9 cellular contexts compared by ENCODE assay signal in the genomic region with DNA sequence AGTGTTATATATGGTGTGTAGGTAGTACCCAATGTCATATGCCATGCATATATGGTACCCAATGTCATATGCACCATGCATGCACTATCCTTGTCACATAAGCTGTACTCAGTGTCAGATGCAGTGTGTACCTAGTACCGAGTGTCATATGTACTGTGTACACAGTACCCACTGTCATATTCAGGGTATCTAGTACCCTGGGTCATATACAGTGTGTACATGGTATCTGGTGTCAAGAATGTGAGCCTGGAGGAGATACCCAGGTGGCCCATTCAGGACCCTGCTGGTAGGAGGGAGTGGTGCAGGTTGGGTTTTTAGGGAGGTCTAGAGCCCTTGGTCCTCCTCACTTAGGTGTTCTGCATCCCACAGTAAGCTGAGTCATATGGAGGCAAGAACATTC. TPM values are rescaled to one million over a fixed set of nuclear protein-coding genes. Genes with fewer than 3 reads are reported as not detected.
DNase-seq lines count a peak whose midpoint lies in the region; ATAC-seq, FAIRE-seq and TF ChIP-seq lines count a peak whose summit lies in the region.
"Had no signal": no experiment of that assay in that cellular context is flagged by ENCODE, and none has a peak within 500 bp of the region (broad histone marks: within the 10 kb centered on the region; RNA-seq: fewer than 3 reads in every experiment).

No MANE protein-coding gene starts in this region.

- peak; percentile 21 for FAIRE-seq in GM18507 (lab: Jason Lieb, UNC)
- FAIRE-seq: pancreas had no signal

- H3K4me3 Mint-ChIP-seq in activated CD8-positive, alpha-beta T cell treated with anti-CD3 and anti-CD28 coated beads for 36 hours: peak overlapping the region; percentile 87

- DNase-seq in GM18507 (ENCODE audit: extremely low spot score, insufficient read length, low read depth) (no peak), esophagus muscularis mucosa (ENCODE audit: extremely low spot score) (no peak), spleen (no peak), ureter (ENCODE audit: low spot score) (no peak)
- DNase-seq in activated CD8-positive, alpha-beta T cell treated with anti-CD3 and anti-CD28 coated beads for 36 hours: peak; percentile 78

- peaks cover 49% of the 10 kb centered on the region for H3K4me1 Mint-ChIP-seq in activated CD8-positive, alpha-beta T cell treated with anti-CD3 and anti-CD28 coated beads for 36 hours (ENCODE audit: low read depth)

- peak overlapping the region; percentile 67 for H3K4me2 ChIP-seq in Loucy (ENCODE audit: low read depth, low read length, poor library complexity, severe bottlenecking)

- H2AFZ ChIP-seq in ACC112 (ENCODE audit: low read length, unreplicated experiment): no peak overlapping the region
- no peak overlapping the region for H2AFZ ChIP-seq in Loucy (ENCODE audit: low read length)

- intact Hi-C loops in activated CD8-positive, alpha-beta T cell treated with anti-CD3 and anti-CD28 coated beads for 36 hours (cut with micrococcal nuclease): no loop called here
- intact Hi-C loops in esophagus muscularis mucosa (cut with DNase I): no loop called here
- intact Hi-C loops in spleen (cut with DNase I; ENCODE audit: low total_unique reads): no loop called here

- POLR2A ChIA-PET in activated CD8-positive, alpha-beta T cell treated with anti-CD3 and anti-CD28 coated beads for 36 hours (lab: Charles Lee): interaction anchor here (1.2 to 1.8 kb wide), 3 partner anchors 9 to 18 kb away, joined by 4 to 5 read pairs (median 5); no protein-coding TSS in a partner anchor

- no peaks in the 10 kb centered on the region for H3K9me2 ChIP-seq in Loucy (replicated peaks; ENCODE audit: low read depth, low read length)

- no peak overlapping the region for H3K27ac Mint-ChIP-seq in activated CD8-positive, alpha-beta T cell treated with anti-CD3 and anti-CD28 coated beads for 36 hours

- H3K27me3 ChIP-seq in ACC112 (ENCODE audit: insufficient read depth, low read length) (no peaks in the 10 kb centered on the region), Loucy (ENCODE audit: insufficient read depth, low read length, poor library complexity, severe bottlenecking) (no peaks in the 10 kb centered on the region), esophagus muscularis mucosa (no peaks in the 10 kb centered on the region), spleen (replicated peaks in 1 of 7) (peaks cover 0 to 28% (median 0%) of the 10 kb centered on the region in 7 donors)
- H3K27me3 ChIP-seq: pancreas had no signal

- 100% methylated on average over 1 of the region's 1 CpG for WGBS in esophagus muscularis mucosa
- 90 to 100% (median 93%) methylated on average over 1 of the region's 1 CpG for WGBS in spleen, 5 donors

- H3K36me3 ChIP-seq in ACC112 (ENCODE audit: insufficient read depth, low read length) (no peaks in the 10 kb centered on the region), Loucy (ENCODE audit: insufficient read depth, low read length) (no peaks in the 10 kb centered on the region), esophagus muscularis mucosa (no peaks in the 10 kb centered on the region), spleen (no peaks in the 10 kb centered on the region)
- H3K36me3 ChIP-seq: pancreas had no signal

- peak; percentile 54 for ATAC-seq in activated CD8-positive, alpha-beta T cell treated with anti-CD3 and anti-CD28 coated beads for 36 hours
- no peak for ATAC-seq in HG02884 (IDR thresholded peaks at IDR 0.05; ENCODE audit: unreplicated experiment)

- TF ChIP-seq POLR2A in esophagus muscularis mucosa (IDR thresholded peaks at IDR 0.05; ENCODE audit: low read depth) (no peak), spleen (IDR thresholded peaks at IDR 0.05) (no peak)

- H4K20me1 ChIP-seq in Loucy (ENCODE audit: insufficient read depth, low read length, poor library complexity, severe bottlenecking): peaks cover 49% of the 10 kb centered on the region

- TF ChIP-seq EP300 in esophagus muscularis mucosa (IDR thresholded peaks at IDR 0.05): no peak

- no peaks in the 10 kb centered on the region for H3K27me3 Mint-ChIP-seq in activated CD8-positive, alpha-beta T cell treated with anti-CD3 and anti-CD28 coated beads for 36 hours

- H3K9me3 ChIP-seq in Loucy (ENCODE audit: insufficient read depth, low read depth, low read length) (no peaks in the 10 kb centered on the region), esophagus muscularis mucosa (no peaks in the 10 kb centered on the region), spleen (no peaks in the 10 kb centered on the region)
- H3K9me3 ChIP-seq: pancreas had no signal

- peak overlapping the region; percentile 69 for H3K27ac ChIP-seq in ACC112 (ENCODE audit: low read depth, low read length)
- peak overlapping the region in 2 of 4 donors; percentile 99 for H3K27ac ChIP-seq in esophagus muscularis mucosa (replicated peaks in 1 of 4)
- H3K27ac ChIP-seq in spleen: no peak overlapping the region

- CTCF ChIA-PET in activated CD8-positive, alpha-beta T cell treated with anti-CD3 and anti-CD28 coated beads for 36 hours (lab: Charles Lee): interaction anchor here (1.9 kb wide), 1 partner anchor 19 kb away, joined by 6 read pairs; no protein-coding TSS in a partner anchor

- H3F3A ChIP-seq in Loucy (ENCODE audit: low read depth): no peaks in the 10 kb centered on the region

- no peaks in the 10 kb centered on the region for H3K9me3 Mint-ChIP-seq in activated CD8-positive, alpha-beta T cell treated with anti-CD3 and anti-CD28 coated beads for 36 hours

- no peak overlapping the region for H3K9ac ChIP-seq in Loucy (ENCODE audit: low read depth, low read length, poor library complexity, severe bottlenecking)

- peak; percentile 64 for TF ChIP-seq CTCF in Loucy (conservative IDR thresholded peaks at IDR 0.05; ENCODE audit: low read length)
- TF ChIP-seq CTCF in activated CD8-positive, alpha-beta T cell treated with anti-CD3 and anti-CD28 coated beads for 36 hours (IDR thresholded peaks at IDR 0.05): peak; percentile 61
- peak in 2 of 3 experiments; percentile 10 to 49 for TF ChIP-seq CTCF in esophagus muscularis mucosa (IDR thresholded peaks at IDR 0.05)
- peak in 9 of 11 experiments; percentile 7 to 55 (median 43) for TF ChIP-seq CTCF in spleen (IDR thresholded peaks at IDR 0.05 in 8 of 11, conservative IDR thresholded peaks at IDR 0.05 in 3 of 11)

- H3K79me2 ChIP-seq in ACC112 (ENCODE audit: control insufficient read depth, insufficient read depth, low read length, unreplicated experiment) (peaks cover 84% of the 10 kb centered on the region), Loucy (ENCODE audit: insufficient read depth, low read length) (peaks cover 82% of the 10 kb centered on the region)

- peaks cover 41% of the 10 kb centered on the region for H3K4me1 ChIP-seq in ACC112 (ENCODE audit: control insufficient read depth, insufficient read depth, low read length, unreplicated experiment)
- peaks cover 63% of the 10 kb centered on the region for H3K4me1 ChIP-seq in Loucy (ENCODE audit: insufficient read depth, low read length, poor library complexity, severe bottlenecking)
- peaks cover 29 to 67% (median 62%) of the 10 kb centered on the region in 4 donors for H3K4me1 ChIP-seq in esophagus muscularis mucosa
- peaks cover 18 to 78% (median 35%) of the 10 kb centered on the region in 6 donors for H3K4me1 ChIP-seq in spleen

- H3K4me3 ChIP-seq in ACC112 (ENCODE audit: low read depth, low read length): peak overlapping the region; percentile 97
- peak overlapping the region; percentile 87 for H3K4me3 ChIP-seq in Loucy (ENCODE audit: low read length, poor library complexity, severe bottlenecking)
- H3K4me3 ChIP-seq in esophagus muscularis mucosa: peak overlapping the region in 3 of 4 donors; percentile 66 to 91 (median 86)
- H3K4me3 ChIP-seq in spleen: peak overlapping the region in 3 of 8 donors; percentile 64 to 92 (median 73)

- no peaks in the 10 kb centered on the region for H3K36me3 Mint-ChIP-seq in activated CD8-positive, alpha-beta T cell treated with anti-CD3 and anti-CD28 coated beads for 36 hours (ENCODE audit: low read depth)

RNA-seq across cellular contexts. Expression of a gene that starts 1.8 kb away (rescaled TPM):
- total RNA-seq in activated CD8-positive, alpha-beta T cell treated with anti-CD3 and anti-CD28 coated beads for 36 hours: 10 to 100 TPM; 14.9 to 16.8 TPM
- total RNA-seq in esophagus muscularis mucosa: 100 to 1,000 TPM; 132 to 145 (median 139) TPM
- 10 to 100 TPM; 47.2 to 65.3 (median 52.3) TPM for total RNA-seq in spleen
- 10 to 100 TPM; 20.3 to 31.1 (median 23.5) TPM for polyA plus RNA-seq in spleen
- total RNA-seq in ureter: 106 TPM
